In the genomic region with DNA sequence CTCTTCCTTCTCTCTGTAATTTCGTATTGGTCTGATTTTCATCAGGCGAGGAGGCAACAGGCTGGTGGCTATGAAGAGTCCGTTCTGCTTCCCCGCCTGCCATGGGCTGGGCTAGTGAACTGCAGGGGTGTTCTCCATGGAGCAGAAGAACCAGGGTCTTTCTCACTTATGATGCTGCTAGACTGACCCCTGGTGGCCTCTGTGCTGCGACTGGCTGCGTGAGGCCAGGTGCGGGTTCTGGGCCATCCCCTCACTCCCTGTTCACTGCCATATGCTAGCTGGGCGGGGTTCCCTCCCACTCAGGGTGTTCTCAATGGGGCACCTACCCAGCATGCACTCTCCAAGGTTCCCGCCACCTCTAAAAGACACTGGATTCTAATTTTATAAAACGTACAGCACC, we compare ENCODE assay signal across 9 cellular contexts. TPM values are rescaled to one million over a fixed set of nuclear protein-coding genes. Genes with fewer than 3 reads are reported as not detected.
DNase-seq lines count a peak whose midpoint lies in the region; ATAC-seq and TF ChIP-seq lines count a peak whose summit lies in the region.
"Had no signal": no experiment of that assay in that cellular context is flagged by ENCODE, and none has a peak within 500 bp of the region (broad histone marks: within the 10 kb centered on the region; RNA-seq: fewer than 3 reads in every experiment).

No MANE protein-coding gene starts in this region.

- TF ChIP-seq CTCF in VCaP (conservative IDR thresholded peaks at IDR 0.05), result peak; percentile 42

- no peaks in the 10 kb centered on the region for H3K79me1 ChIP-seq in neuronal stem cell (ENCODE audit: low read depth, low read length)

- no peak overlapping the region for H2BK12ac ChIP-seq in neuronal stem cell (ENCODE audit: low read length)

- H2AFZ ChIP-seq in neuronal stem cell (ENCODE audit: low read length), result no peak overlapping the region

- WGBS in neuronal stem cell (ENCODE audit: extremely low coverage in 2 of 2, insufficient read length in 2 of 2, insufficient replicate concordance in 1 of 2), 2 donors, result no CpG with 5 or more reads among the region's 10 CpGs

- no peaks in the 10 kb centered on the region for H3K27me3 Mint-ChIP-seq in IgD-negative memory B cell

- no peaks in the 10 kb centered on the region for H3K27me3 ChIP-seq in neuronal stem cell (ENCODE audit: control insufficient read depth in 3 of 3, insufficient read depth in 3 of 3, low read depth in 1 of 3, low read length in 3 of 3)

- H3K36me3 Mint-ChIP-seq in IgD-negative memory B cell, result peaks cover 12% of the 10 kb centered on the region

- no peak overlapping the region for H3K9ac ChIP-seq in neuronal stem cell (ENCODE audit: low read depth, low read length, poor library complexity)

- H3K4me1 Mint-ChIP-seq in IgD-negative memory B cell, result peaks cover 18 to 30% (median 27%) of the 10 kb centered on the region in 3 donors

- H3K4me1 ChIP-seq in neuronal stem cell (ENCODE audit: control insufficient read depth in 2 of 2, insufficient read depth in 1 of 2, low read depth in 1 of 2, low read length in 2 of 2), result peaks cover 11 to 13% of the 10 kb centered on the region in 2 donors

- H3K27ac Mint-ChIP-seq in IgD-negative memory B cell, result peak overlapping the region in 2 of 3 donors; percentile 46 to 89

- peak; percentile 85 for DNase-seq in DMS 273 (lab: John Stamatoyannopoulos, UW; ENCODE audit: unreplicated experiment)
- DNase-seq in cerebellum (ENCODE audit: low spot score), result peak; percentile 27
- DNase-seq in neuronal stem cell (ENCODE audit: low spot score), result peak; percentile 37
- no peak for DNase-seq in DMS153 treated with DMSO at 0.1 percent for 48 hours (lab: John Stamatoyannopoulos, UW; ENCODE audit: unreplicated experiment)
- DNase-seq in GF-D8 (lab: John Stamatoyannopoulos, UW), result no peak

- H3K18ac ChIP-seq in neuronal stem cell (ENCODE audit: low read length), result no peak overlapping the region

- no peak overlapping the region for H2BK5ac ChIP-seq in neuronal stem cell (ENCODE audit: low read length)

- no peak overlapping the region for H3K4me2 ChIP-seq in neuronal stem cell (ENCODE audit: insufficient read depth, low read length, poor library complexity, severe bottlenecking)

- no peak overlapping the region for H2AK5ac ChIP-seq in neuronal stem cell (ENCODE audit: low read depth, low read length)

- no peak for ATAC-seq in GM21390 (IDR thresholded peaks at IDR 0.05; ENCODE audit: unreplicated experiment)

- no peak overlapping the region for H3K4ac ChIP-seq in neuronal stem cell (ENCODE audit: low read length)

- H3K4me3 ChIP-seq in neuronal stem cell (ENCODE audit: low read length in 2 of 2), result no peak overlapping the region
- H3K4me3 ChIP-seq: SK-N-MC had no signal

- H4K8ac ChIP-seq in neuronal stem cell (ENCODE audit: low read depth, low read length), result no peak overlapping the region

- peak overlapping the region; percentile 49 to 90 (median 68) for H3K4me3 Mint-ChIP-seq in IgD-negative memory B cell

- no peaks in the 10 kb centered on the region for H3K9me3 ChIP-seq in neuronal stem cell (replicated peaks in 1 of 2; ENCODE audit: control insufficient read depth in 2 of 2, insufficient read depth in 1 of 2, low read depth in 1 of 2, low read length in 2 of 2)

- H2BK120ac ChIP-seq in neuronal stem cell (ENCODE audit: low read depth, low read length), result no peak overlapping the region

- H3K23ac ChIP-seq in neuronal stem cell (ENCODE audit: low read depth, low read length, poor library complexity), result no peak overlapping the region

- peaks cover 0 to 3% (median 0%) of the 10 kb centered on the region in 3 donors for H3K9me3 Mint-ChIP-seq in IgD-negative memory B cell

- H3K14ac ChIP-seq in neuronal stem cell (ENCODE audit: low read length), result no peak overlapping the region

- H3K36me3 ChIP-seq in neuronal stem cell (replicated peaks in 1 of 2; ENCODE audit: control insufficient read depth in 2 of 2, insufficient read depth in 2 of 2, low read length in 2 of 2), result peaks cover 0 to 8% of the 10 kb centered on the region in 2 donors

- H2BK15ac ChIP-seq in neuronal stem cell (ENCODE audit: low read length), result no peak overlapping the region

- H4K91ac ChIP-seq in neuronal stem cell (ENCODE audit: low read depth, low read length, poor library complexity), result no peak overlapping the region

- H3K27ac ChIP-seq in VCaP (no peak overlapping the region), neuronal stem cell (replicated peaks; ENCODE audit: low read length) (no peak overlapping the region)
- H3K27ac ChIP-seq: SK-N-MC had no signal

RNA-seq across cellular contexts. Expression of a gene that starts 35.0 kb away (rescaled TPM):
- 4.6 TPM for polyA plus RNA-seq in IgD-negative memory B cell
- 0.45 TPM for total RNA-seq in cerebellum
- polyA plus RNA-seq in neuronal stem cell (2013, experiment 1 of 2), result 0.08 TPM
- 0.06 TPM for polyA plus RNA-seq in neuronal stem cell (2013, experiment 2 of 2)

Comparison
In these comparisons a context has a peak if more than half of its experiments do, and no peak if none do; other contexts are left out.
1. DNase-seq: peak in DMS 273 (single experiment), cerebellum (single experiment) and neuronal stem cell (single experiment); none in DMS153 treated with DMSO at 0.1 percent for 48 hours (single experiment) and GF-D8 (single experiment).